18 cellular contexts compared by ENCODE assay signal in the genomic region with DNA sequence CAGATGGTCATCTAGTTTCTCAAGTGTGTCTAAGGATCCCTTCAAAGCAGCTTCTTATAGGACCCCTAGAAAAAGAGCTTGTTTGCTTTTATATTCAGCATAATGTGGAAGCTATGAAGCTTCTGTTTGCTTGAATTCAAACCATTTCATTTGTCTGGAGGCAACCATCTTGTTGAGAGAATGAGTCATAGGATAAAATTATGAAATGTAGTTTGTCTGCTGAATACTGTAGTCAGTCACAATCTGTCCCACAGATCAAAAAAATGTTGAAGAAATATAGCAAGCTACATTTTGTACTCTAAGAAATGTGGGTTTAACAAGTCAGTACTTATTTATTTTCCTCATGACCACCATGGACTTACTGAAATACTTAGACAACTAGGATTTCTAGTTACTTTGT.
DNase-seq lines count a peak whose midpoint lies in the region; ATAC-seq and TF ChIP-seq lines count a peak whose summit lies in the region.
"Had no signal": no experiment of that assay in that cellular context is flagged by ENCODE, and none has a peak within 500 bp of the region (broad histone marks: within the 10 kb centered on the region; RNA-seq: fewer than 3 reads in every experiment).

No MANE protein-coding gene starts in this region.

- H4K20me1 ChIP-seq in HCT116 (ENCODE audit: insufficient read depth): no peaks in the 10 kb centered on the region

- no peak for TF ChIP-seq RAD21 in HCT116 (IDR thresholded peaks at IDR 0.05; ENCODE audit: low read depth)

- peak overlapping the region; percentile 26 for H2AFZ ChIP-seq in HCT116 (ENCODE audit: low read depth, low read length, poor library complexity, severe bottlenecking)

- no peak for TF ChIP-seq POLR2A in HCT116 (IDR thresholded peaks at IDR 0.05; ENCODE audit: borderline replicate concordance, extremely low read depth, insufficient read depth, insufficient read length)

- H3K9ac ChIP-seq in HCT116 (ENCODE audit: low read length): no peak overlapping the region

- no peaks in the 10 kb centered on the region for H3K27me3 ChIP-seq in HCT116 (ENCODE audit: insufficient read depth, low read length)
- H3K27me3 ChIP-seq: testis had no signal

- H3K9me2 ChIP-seq in HCT116 (ENCODE audit: insufficient read depth): no peaks in the 10 kb centered on the region

- no TSS peak for BruUV-seq in HCT116 (replicated peaks; lab: Mats Ljungman, UMichigan)

- DNase-seq in HCT116 (ENCODE audit: low read depth, low spot score) (no peak), fibroblast of mammary gland (ENCODE audit: low read depth) (peak; percentile 19), retinal pigment epithelial cell (ENCODE audit: low read depth) (peak; percentile 10), NCI-H526 (lab: John Stamatoyannopoulos, UW) (no peak), COLO668 (lab: John Stamatoyannopoulos, UW; ENCODE audit: unreplicated experiment) (no peak)
- DNase-seq in activated CD8-positive, alpha-beta memory T cell treated with anti-CD3 and anti-CD28 coated beads for 24 hours: no peak
- DNase-seq: activated CD4-positive, alpha-beta T cell treated with anti-CD3 and anti-CD28 coated beads, Interleukin-2, amount 10 ng/mL, durations not matched to agents 24 days and 14 days; activated naive CD4-positive, alpha-beta T cell treated with anti-CD3 and anti-CD28 coated beads, Interleukin-2, amount 50 U/mL, for 16 hours; central memory CD4-positive, alpha-beta T cell; H9; immature natural killer cell; NCI-H1436 treated with DMSO at 0.1 percent for 48 hours; right cardiac atrium; stimulated activated CD4-positive, alpha-beta T cell treated with anti-CD3 and anti-CD28 coated beads, Interleukin-2, amount 100 ng/mL, for 24 hours; T-helper 9 cell; testis had no signal

- no peaks in the 10 kb centered on the region for H3K79me2 ChIP-seq in HCT116 (ENCODE audit: insufficient read depth, low read length)

- intact Hi-C loops in HCT116 (cut with micrococcal nuclease): no loop called here

- H3K4me1 ChIP-seq in HCT116 (ENCODE audit: control insufficient read depth in 1 of 2, insufficient read depth in 2 of 2, low read length in 2 of 2): no peaks in the 10 kb centered on the region
- H3K4me1 ChIP-seq: testis had no signal

- POLR2A ChIA-PET in HCT116 (lab: Charles Lee): no interaction called here

- TF ChIP-seq CTCF in HCT116 (IDR thresholded peaks at IDR 0.05 in 2 of 3, conservative IDR thresholded peaks at IDR 0.05 in 1 of 3; ENCODE audit: borderline replicate concordance in 1 of 3, insufficient read depth in 1 of 3, low read depth in 2 of 3, low read length in 2 of 3) (no peak), fibroblast of mammary gland (conservative IDR thresholded peaks at IDR 0.05; ENCODE audit: control insufficient read depth, insufficient read depth, low read depth, low read length) (no peak), retinal pigment epithelial cell (conservative IDR thresholded peaks at IDR 0.05; ENCODE audit: low read depth, low read length) (no peak)

- no peaks in the 10 kb centered on the region for H3K36me3 ChIP-seq in HCT116 (ENCODE audit: control insufficient read depth in 1 of 2, insufficient read depth in 2 of 2, low read length in 2 of 2)

- H3K27ac ChIP-seq in HCT116 (ENCODE audit: low read depth, low read length): no peak overlapping the region
- peak overlapping the region; percentile 84 for H3K27ac ChIP-seq in angular gyrus (ENCODE audit: low read depth, low read length)
- H3K27ac ChIP-seq: testis had no signal

- no peak for ATAC-seq in HCT116
- ATAC-seq in esophagus mucosa: no peak

- RAD21 ChIA-PET in HCT116 (lab: Charles Lee; ENCODE audit: low non-redundant PET in 1 of 2, low total read pairs in 2 of 2, uncharacterized antibody in 2 of 2, unreplicated experiment in 2 of 2): no interaction called here

- no peak overlapping the region for H3K4me2 ChIP-seq in HCT116 (ENCODE audit: low read length)

- no peaks in the 10 kb centered on the region for H3K9me3 ChIP-seq in HCT116 (ENCODE audit: control insufficient read depth in 1 of 2, insufficient read depth in 1 of 2, low read depth in 1 of 2, low read length in 2 of 2)
- H3K9me3 ChIP-seq: testis had no signal

- H3K4me3 ChIP-seq in HCT116 (replicated peaks in 1 of 2; ENCODE audit: low read depth in 1 of 2, low read length in 2 of 2) (no peak overlapping the region), fibroblast of mammary gland (ENCODE audit: control insufficient read depth, low read depth, low read length) (no peak overlapping the region), retinal pigment epithelial cell (ENCODE audit: low read length) (no peak overlapping the region)
- H3K4me3 ChIP-seq: testis had no signal

- CTCF ChIA-PET in HCT116 (lab: Charles Lee): no interaction called here

TF ChIP-seq in HCT116, 20 proteins besides CTCF, POLR2A, EP300 and RAD21:
- TF ChIP-seq ELF1 (IDR thresholded peaks at IDR 0.05; ENCODE audit: borderline replicate concordance, low read depth) (no peak), ZNF274 (IDR thresholded peaks at IDR 0.05; ENCODE audit: low read depth, low read length) (no peak), CEBPB (IDR thresholded peaks at IDR 0.05; ENCODE audit: low read depth) (no peak)
- TF ChIP-seq, protein P1, sequence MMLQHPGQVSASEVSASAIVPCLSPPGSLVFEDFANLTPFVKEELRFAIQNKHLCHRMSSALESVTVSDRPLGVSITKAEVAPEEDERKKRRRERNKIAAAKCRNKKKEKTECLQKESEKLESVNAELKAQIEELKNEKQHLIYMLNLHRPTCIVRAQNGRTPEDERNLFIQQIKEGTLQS (IDR thresholded peaks at IDR 0.05): no peak

Comparison
In these comparisons a context has a peak if more than half of its experiments do, and no peak if none do; other contexts are left out.
1. DNase-seq: peak in fibroblast of mammary gland (single experiment) and retinal pigment epithelial cell (single experiment); none in HCT116 (single experiment), NCI-H526 (0 of 2), activated CD8-positive, alpha-beta memory T cell treated with anti-CD3 and anti-CD28 coated beads for 24 hours (single experiment) and COLO668 (single experiment).